Comparison of ENCODE assay signal across 1 cellular context in the genomic region with DNA sequence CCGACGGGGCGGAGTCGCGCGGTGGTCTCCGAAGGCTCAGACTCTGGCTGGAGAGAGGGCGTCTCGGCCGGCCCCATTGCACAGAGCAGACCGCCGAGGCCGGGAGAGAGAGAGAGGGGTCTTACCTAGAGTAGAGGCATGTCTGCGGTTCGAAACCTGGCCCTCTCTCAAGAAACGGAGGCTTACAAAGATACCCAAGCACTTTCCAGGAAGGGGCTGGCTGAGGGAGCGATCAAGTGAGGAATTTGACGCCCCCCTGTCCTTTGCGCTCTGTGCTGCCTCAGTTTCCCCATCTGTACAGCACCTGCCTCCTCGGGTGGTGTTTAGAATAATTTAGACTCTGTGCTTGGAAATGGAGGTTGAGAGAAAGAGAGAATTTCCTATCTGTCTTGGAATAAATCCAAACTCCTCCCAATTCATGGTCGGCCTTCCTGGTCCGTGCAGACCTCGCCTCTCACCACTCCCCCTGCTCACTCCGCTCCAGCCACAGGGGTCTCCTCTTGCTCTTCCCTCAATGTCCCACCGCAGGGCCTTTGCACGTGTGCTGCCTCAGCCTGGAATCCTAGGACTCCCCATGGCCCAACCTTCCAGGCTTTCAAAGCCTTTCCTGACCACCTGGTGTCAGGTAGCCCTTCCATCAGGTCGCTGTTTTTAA.
TF ChIP-seq lines count a peak whose summit lies in the region.

No MANE protein-coding gene starts in this region.

TF ChIP-seq in K562, 482 proteins besides CTCF, POLR2A, EP300 and RAD21 (continued from another document and continues in another):
- TF ChIP-seq, protein P1, sequence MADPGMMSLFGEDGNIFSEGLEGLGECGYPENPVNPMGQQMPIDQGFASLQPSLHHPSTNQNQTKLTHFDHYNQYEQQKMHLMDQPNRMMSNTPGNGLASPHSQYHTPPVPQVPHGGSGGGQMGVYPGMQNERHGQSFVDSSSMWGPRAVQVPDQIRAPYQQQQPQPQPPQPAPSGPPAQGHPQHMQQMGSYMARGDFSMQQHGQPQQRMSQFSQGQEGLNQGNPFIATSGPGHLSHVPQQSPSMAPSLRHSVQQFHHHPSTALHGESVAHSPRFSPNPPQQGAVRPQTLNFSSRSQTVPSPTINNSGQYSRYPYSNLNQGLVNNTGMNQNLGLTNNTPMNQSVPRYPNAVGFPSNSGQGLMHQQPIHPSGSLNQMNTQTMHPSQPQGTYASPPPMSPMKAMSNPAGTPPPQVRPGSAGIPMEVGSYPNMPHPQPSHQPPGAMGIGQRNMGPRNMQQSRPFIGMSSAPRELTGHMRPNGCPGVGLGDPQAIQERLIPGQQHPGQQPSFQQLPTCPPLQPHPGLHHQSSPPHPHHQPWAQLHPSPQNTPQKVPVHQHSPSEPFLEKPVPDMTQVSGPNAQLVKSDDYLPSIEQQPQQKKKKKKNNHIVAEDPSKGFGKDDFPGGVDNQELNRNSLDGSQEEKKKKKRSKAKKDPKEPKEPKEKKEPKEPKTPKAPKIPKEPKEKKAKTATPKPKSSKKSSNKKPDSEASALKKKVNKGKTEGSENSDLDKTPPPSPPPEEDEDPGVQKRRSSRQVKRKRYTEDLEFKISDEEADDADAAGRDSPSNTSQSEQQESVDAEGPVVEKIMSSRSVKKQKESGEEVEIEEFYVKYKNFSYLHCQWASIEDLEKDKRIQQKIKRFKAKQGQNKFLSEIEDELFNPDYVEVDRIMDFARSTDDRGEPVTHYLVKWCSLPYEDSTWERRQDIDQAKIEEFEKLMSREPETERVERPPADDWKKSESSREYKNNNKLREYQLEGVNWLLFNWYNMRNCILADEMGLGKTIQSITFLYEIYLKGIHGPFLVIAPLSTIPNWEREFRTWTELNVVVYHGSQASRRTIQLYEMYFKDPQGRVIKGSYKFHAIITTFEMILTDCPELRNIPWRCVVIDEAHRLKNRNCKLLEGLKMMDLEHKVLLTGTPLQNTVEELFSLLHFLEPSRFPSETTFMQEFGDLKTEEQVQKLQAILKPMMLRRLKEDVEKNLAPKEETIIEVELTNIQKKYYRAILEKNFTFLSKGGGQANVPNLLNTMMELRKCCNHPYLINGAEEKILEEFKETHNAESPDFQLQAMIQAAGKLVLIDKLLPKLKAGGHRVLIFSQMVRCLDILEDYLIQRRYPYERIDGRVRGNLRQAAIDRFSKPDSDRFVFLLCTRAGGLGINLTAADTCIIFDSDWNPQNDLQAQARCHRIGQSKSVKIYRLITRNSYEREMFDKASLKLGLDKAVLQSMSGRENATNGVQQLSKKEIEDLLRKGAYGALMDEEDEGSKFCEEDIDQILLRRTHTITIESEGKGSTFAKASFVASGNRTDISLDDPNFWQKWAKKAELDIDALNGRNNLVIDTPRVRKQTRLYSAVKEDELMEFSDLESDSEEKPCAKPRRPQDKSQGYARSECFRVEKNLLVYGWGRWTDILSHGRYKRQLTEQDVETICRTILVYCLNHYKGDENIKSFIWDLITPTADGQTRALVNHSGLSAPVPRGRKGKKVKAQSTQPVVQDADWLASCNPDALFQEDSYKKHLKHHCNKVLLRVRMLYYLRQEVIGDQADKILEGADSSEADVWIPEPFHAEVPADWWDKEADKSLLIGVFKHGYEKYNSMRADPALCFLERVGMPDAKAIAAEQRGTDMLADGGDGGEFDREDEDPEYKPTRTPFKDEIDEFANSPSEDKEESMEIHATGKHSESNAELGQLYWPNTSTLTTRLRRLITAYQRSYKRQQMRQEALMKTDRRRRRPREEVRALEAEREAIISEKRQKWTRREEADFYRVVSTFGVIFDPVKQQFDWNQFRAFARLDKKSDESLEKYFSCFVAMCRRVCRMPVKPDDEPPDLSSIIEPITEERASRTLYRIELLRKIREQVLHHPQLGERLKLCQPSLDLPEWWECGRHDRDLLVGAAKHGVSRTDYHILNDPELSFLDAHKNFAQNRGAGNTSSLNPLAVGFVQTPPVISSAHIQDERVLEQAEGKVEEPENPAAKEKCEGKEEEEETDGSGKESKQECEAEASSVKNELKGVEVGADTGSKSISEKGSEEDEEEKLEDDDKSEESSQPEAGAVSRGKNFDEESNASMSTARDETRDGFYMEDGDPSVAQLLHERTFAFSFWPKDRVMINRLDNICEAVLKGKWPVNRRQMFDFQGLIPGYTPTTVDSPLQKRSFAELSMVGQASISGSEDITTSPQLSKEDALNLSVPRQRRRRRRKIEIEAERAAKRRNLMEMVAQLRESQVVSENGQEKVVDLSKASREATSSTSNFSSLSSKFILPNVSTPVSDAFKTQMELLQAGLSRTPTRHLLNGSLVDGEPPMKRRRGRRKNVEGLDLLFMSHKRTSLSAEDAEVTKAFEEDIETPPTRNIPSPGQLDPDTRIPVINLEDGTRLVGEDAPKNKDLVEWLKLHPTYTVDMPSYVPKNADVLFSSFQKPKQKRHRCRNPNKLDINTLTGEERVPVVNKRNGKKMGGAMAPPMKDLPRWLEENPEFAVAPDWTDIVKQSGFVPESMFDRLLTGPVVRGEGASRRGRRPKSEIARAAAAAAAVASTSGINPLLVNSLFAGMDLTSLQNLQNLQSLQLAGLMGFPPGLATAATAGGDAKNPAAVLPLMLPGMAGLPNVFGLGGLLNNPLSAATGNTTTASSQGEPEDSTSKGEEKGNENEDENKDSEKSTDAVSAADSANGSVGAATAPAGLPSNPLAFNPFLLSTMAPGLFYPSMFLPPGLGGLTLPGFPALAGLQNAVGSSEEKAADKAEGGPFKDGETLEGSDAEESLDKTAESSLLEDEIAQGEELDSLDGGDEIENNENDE (IDR thresholded peaks at IDR 0.05; ENCODE audit: low read depth, low read length): no peak
- TF ChIP-seq EP400 (IDR thresholded peaks at IDR 0.05) (no peak), CC2D1A (IDR thresholded peaks at IDR 0.05) (no peak), NFYB (IDR thresholded peaks at IDR 0.05; ENCODE audit: extremely low read depth, insufficient read length) (no peak), ZNF140 (CRISPR knock-in tag; IDR thresholded peaks at IDR 0.05) (no peak), ERF (CRISPR knock-in tag; IDR thresholded peaks at IDR 0.05) (0 out of 2 replicates have a peak, but pooled peaks have one; percentile 56), U2AF1 (optimal IDR thresholded peaks at IDR 0.05; ENCODE audit: low read depth, low read length) (no peak), ZNF384 (IDR thresholded peaks at IDR 0.05; ENCODE audit: low read depth, low read length) (no peak), KDM5B (IDR thresholded peaks at IDR 0.05; ENCODE audit: insufficient replicate concordance, low read depth, low read length) (peak; percentile 50), ZBTB9 (CRISPR knock-in tag; IDR thresholded peaks at IDR 0.05) (no peak; the same call in 1 of the 2 replicates), ZNF395 (CRISPR knock-in tag; IDR thresholded peaks at IDR 0.05) (no peak), NFIX (CRISPR knock-in tag; IDR thresholded peaks at IDR 0.05; ENCODE audit: low read depth) (no peak), RUNX1 (IDR thresholded peaks at IDR 0.05; ENCODE audit: low read depth) (no peak), SRSF7 (optimal IDR thresholded peaks at IDR 0.05; ENCODE audit: low read depth, low read length) (no peak), CREB3 (tag; conservative IDR thresholded peaks at IDR 0.05; ENCODE audit: low read depth) (no peak), TBP (optimal IDR thresholded peaks at IDR 0.05; ENCODE audit: low read depth, low read length) (no peak), SIX5 (IDR thresholded peaks at IDR 0.05; ENCODE audit: borderline replicate concordance in 1 of 2, insufficient read depth in 1 of 2, low read depth in 1 of 2, low read length in 2 of 2) (no peak), ZNF407 (IDR thresholded peaks at IDR 0.05; ENCODE audit: low read depth) (no peak)
- TF ChIP-seq, protein P2, sequence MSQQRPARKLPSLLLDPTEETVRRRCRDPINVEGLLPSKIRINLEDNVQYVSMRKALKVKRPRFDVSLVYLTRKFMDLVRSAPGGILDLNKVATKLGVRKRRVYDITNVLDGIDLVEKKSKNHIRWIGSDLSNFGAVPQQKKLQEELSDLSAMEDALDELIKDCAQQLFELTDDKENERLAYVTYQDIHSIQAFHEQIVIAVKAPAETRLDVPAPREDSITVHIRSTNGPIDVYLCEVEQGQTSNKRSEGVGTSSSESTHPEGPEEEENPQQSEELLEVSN (IDR thresholded peaks at IDR 0.05; ENCODE audit: borderline replicate concordance in 1 of 2, extremely low read depth in 1 of 2, insufficient read depth in 1 of 2, insufficient read length in 1 of 2, low read depth in 1 of 2, low read length in 1 of 2, poor library complexity in 1 of 2, severe bottlenecking in 1 of 2): peak in 1 of 2 experiments; percentile 40
- TF ChIP-seq, protein P3, sequence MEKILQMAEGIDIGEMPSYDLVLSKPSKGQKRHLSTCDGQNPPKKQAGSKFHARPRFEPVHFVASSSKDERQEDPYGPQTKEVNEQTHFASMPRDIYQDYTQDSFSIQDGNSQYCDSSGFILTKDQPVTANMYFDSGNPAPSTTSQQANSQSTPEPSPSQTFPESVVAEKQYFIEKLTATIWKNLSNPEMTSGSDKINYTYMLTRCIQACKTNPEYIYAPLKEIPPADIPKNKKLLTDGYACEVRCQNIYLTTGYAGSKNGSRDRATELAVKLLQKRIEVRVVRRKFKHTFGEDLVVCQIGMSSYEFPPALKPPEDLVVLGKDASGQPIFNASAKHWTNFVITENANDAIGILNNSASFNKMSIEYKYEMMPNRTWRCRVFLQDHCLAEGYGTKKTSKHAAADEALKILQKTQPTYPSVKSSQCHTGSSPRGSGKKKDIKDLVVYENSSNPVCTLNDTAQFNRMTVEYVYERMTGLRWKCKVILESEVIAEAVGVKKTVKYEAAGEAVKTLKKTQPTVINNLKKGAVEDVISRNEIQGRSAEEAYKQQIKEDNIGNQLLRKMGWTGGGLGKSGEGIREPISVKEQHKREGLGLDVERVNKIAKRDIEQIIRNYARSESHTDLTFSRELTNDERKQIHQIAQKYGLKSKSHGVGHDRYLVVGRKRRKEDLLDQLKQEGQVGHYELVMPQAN (IDR thresholded peaks at IDR 0.05; ENCODE audit: borderline replicate concordance): 0 out of 2 replicates have a peak, but pooled peaks have one; percentile 22
